In genomic region chr7:134693256-134693655, GRCh38 we compare ENCODE assay signal across 12 cellular contexts. TPM values are rescaled to one million over a fixed set of nuclear protein-coding genes. Genes with fewer than 3 reads are reported as not detected.
DNase-seq lines count a peak whose midpoint lies in the region; ATAC-seq and TF ChIP-seq lines count a peak whose summit lies in the region.
"Had no signal": no experiment of that assay in that cellular context is flagged by ENCODE, and none has a peak within 500 bp of the region (broad histone marks: within the 10 kb centered on the region; RNA-seq: fewer than 3 reads in every experiment).

No MANE protein-coding gene starts in this region.

- H3K27ac Mint-ChIP-seq in activated T-cell treated with anti-CD3 and anti-CD28 coated beads, Interleukin-2, amount 50 U/mL, for 72 hours, result no peak overlapping the region
- H3K27ac Mint-ChIP-seq in activated T-cell treated with anti-CD3 and anti-CD28 coated beads, Interleukin-2, amount 50 U/mL, for 24 hours, result no peak overlapping the region
- H3K27ac Mint-ChIP-seq in activated naive CD8-positive, alpha-beta T cell treated with anti-CD3 and anti-CD28 coated beads for 36 hours, result no peak overlapping the region
- H3K27ac Mint-ChIP-seq: activated T-helper 2 cell treated with anti-CD3 and anti-CD28 coated beads, Interferon-gamma antibody, Interleukin-2, Interleukin-4, amounts not matched to agents 10 μg/mL and 5 μg/mL and 100 μg/mL, durations not matched to agents 14 hours and 24 hours and 36 hours had no signal

- TF ChIP-seq POLR2A in upper lobe of left lung (IDR thresholded peaks at IDR 0.05) (no peak), GM18505 (IDR thresholded peaks at IDR 0.05; ENCODE audit: borderline replicate concordance, extremely low read depth, insufficient read depth, insufficient read length) (no peak)

- H3K27ac ChIP-seq in hepatocyte (no peak overlapping the region), upper lobe of left lung (no peak overlapping the region)
- H3K27ac ChIP-seq: C4-2B had no signal

- 95% methylated on average over 4 of the region's 4 CpGs for WGBS in hepatocyte (ENCODE audit: low lambda C conversion rate, missing lambda C conversion rate)
- WGBS in upper lobe of left lung, 2 donors, result 90 to 93% methylated on average over 4 of the region's 4 CpGs

- H4K20me1 ChIP-seq in hepatocyte (ENCODE audit: insufficient read depth, poor library complexity, severe bottlenecking), result no peaks in the 10 kb centered on the region

- H3K36me3 Mint-ChIP-seq in activated T-cell treated with anti-CD3 and anti-CD28 coated beads, Interleukin-2, amount 50 U/mL, for 72 hours (ENCODE audit: insufficient read depth in 2 of 2), result no peaks in the 10 kb centered on the region
- no peaks in the 10 kb centered on the region for H3K36me3 Mint-ChIP-seq in activated T-cell treated with anti-CD3 and anti-CD28 coated beads, Interleukin-2, amount 50 U/mL, for 24 hours (ENCODE audit: low read depth)
- no peaks in the 10 kb centered on the region for H3K36me3 Mint-ChIP-seq in activated naive CD8-positive, alpha-beta T cell treated with anti-CD3 and anti-CD28 coated beads for 36 hours

- ATAC-seq in activated T-cell treated with anti-CD3 and anti-CD28 coated beads, Interleukin-2, amount 50 U/mL, for 72 hours (replicated peaks in 1 of 2), result peak; percentile 94 to 99
- ATAC-seq in upper lobe of left lung (ENCODE audit: low FRiP score in 2 of 2) (peak; percentile 31 to 73), GM18505 (IDR thresholded peaks at IDR 0.05; ENCODE audit: unreplicated experiment) (no peak)
- ATAC-seq: Panc1 had no signal

- no peaks in the 10 kb centered on the region for H3K27me3 ChIP-seq in hepatocyte
- no peaks in the 10 kb centered on the region for H3K27me3 ChIP-seq in upper lobe of left lung

- H3K27me3 Mint-ChIP-seq in activated T-cell treated with anti-CD3 and anti-CD28 coated beads, Interleukin-2, amount 50 U/mL, for 72 hours (ENCODE audit: low read depth), result no peaks in the 10 kb centered on the region
- H3K27me3 Mint-ChIP-seq in activated T-cell treated with anti-CD3 and anti-CD28 coated beads, Interleukin-2, amount 50 U/mL, for 24 hours, result no peaks in the 10 kb centered on the region
- no peaks in the 10 kb centered on the region for H3K27me3 Mint-ChIP-seq in activated naive CD8-positive, alpha-beta T cell treated with anti-CD3 and anti-CD28 coated beads for 36 hours

- POLR2A ChIA-PET in GM10248 (lab: Yijun Ruan, JAX), result no interaction called here

- no peak overlapping the region for H3K4me3 Mint-ChIP-seq in activated T-cell treated with anti-CD3 and anti-CD28 coated beads, Interleukin-2, amount 50 U/mL, for 72 hours
- H3K4me3 Mint-ChIP-seq in activated T-cell treated with anti-CD3 and anti-CD28 coated beads, Interleukin-2, amount 50 U/mL, for 24 hours, result no peak overlapping the region
- H3K4me3 Mint-ChIP-seq in activated naive CD8-positive, alpha-beta T cell treated with anti-CD3 and anti-CD28 coated beads for 36 hours, result no peak overlapping the region

- no peaks in the 10 kb centered on the region for H3K9me2 ChIP-seq in hepatocyte (replicated peaks; ENCODE audit: insufficient read depth)

- H3K4me3 ChIP-seq in hepatocyte, result no peak overlapping the region
- H3K4me3 ChIP-seq in upper lobe of left lung, result no peak overlapping the region

- TF ChIP-seq CTCF in hepatocyte (IDR thresholded peaks at IDR 0.05; ENCODE audit: poor library complexity), result no peak
- no peak for TF ChIP-seq CTCF in upper lobe of left lung (IDR thresholded peaks at IDR 0.05)
- no peak for TF ChIP-seq CTCF in GM10248 (IDR thresholded peaks at IDR 0.05; ENCODE audit: control extremely low read depth, extremely low read depth, low read depth, missing control alignments)

- no peaks in the 10 kb centered on the region for H3K9me3 Mint-ChIP-seq in activated T-cell treated with anti-CD3 and anti-CD28 coated beads, Interleukin-2, amount 50 U/mL, for 72 hours
- no peaks in the 10 kb centered on the region for H3K9me3 Mint-ChIP-seq in activated T-cell treated with anti-CD3 and anti-CD28 coated beads, Interleukin-2, amount 50 U/mL, for 24 hours
- no peaks in the 10 kb centered on the region for H3K9me3 Mint-ChIP-seq in activated naive CD8-positive, alpha-beta T cell treated with anti-CD3 and anti-CD28 coated beads for 36 hours
- H3K9me3 Mint-ChIP-seq: activated T-helper 2 cell treated with anti-CD3 and anti-CD28 coated beads, Interferon-gamma antibody, Interleukin-2, Interleukin-4, amounts not matched to agents 10 μg/mL and 5 μg/mL and 100 μg/mL, durations not matched to agents 14 hours and 24 hours and 36 hours had no signal

- no peak for TF ChIP-seq EP300 in upper lobe of left lung (IDR thresholded peaks at IDR 0.05)

- H3K79me2 ChIP-seq in hepatocyte, result no peaks in the 10 kb centered on the region

- no peak overlapping the region for H3K4me2 ChIP-seq in hepatocyte

- H2AFZ ChIP-seq in hepatocyte, result no peak overlapping the region

- H3K4me1 Mint-ChIP-seq in activated T-cell treated with anti-CD3 and anti-CD28 coated beads, Interleukin-2, amount 50 U/mL, for 72 hours (ENCODE audit: low read depth), result peaks cover 30% of the 10 kb centered on the region
- peaks cover 22% of the 10 kb centered on the region for H3K4me1 Mint-ChIP-seq in activated T-cell treated with anti-CD3 and anti-CD28 coated beads, Interleukin-2, amount 50 U/mL, for 24 hours (ENCODE audit: low read depth)
- H3K4me1 Mint-ChIP-seq in activated naive CD8-positive, alpha-beta T cell treated with anti-CD3 and anti-CD28 coated beads for 36 hours, result peaks cover 11% of the 10 kb centered on the region

- DNase-seq in activated T-cell treated with anti-CD3 and anti-CD28 coated beads, Interleukin-2, amount 50 U/mL, for 72 hours, result peak; percentile 49 to 54
- DNase-seq in activated T-cell treated with anti-CD3 and anti-CD28 coated beads, Interleukin-2, amount 50 U/mL, for 24 hours, result no peak
- peak; percentile 32 for DNase-seq in activated naive CD8-positive, alpha-beta T cell treated with anti-CD3 and anti-CD28 coated beads for 36 hours
- DNase-seq in hepatocyte (ENCODE audit: low spot score) (peak; percentile 32), upper lobe of left lung (no peak), mesenteric fat pad (ENCODE audit: low spot score) (no peak), GM10248 (ENCODE audit: extremely low spot score) (no peak)
- DNase-seq: glutamatergic neuron had no signal

- H3K4me1 ChIP-seq in hepatocyte (ENCODE audit: insufficient read depth), result peaks cover 23% of the 10 kb centered on the region
- peaks cover 0 to 13% (median 0%) of the 10 kb centered on the region in 4 donors for H3K4me1 ChIP-seq in upper lobe of left lung

- H3K36me3 ChIP-seq in hepatocyte (replicated peaks; ENCODE audit: insufficient read depth, low read depth) (no peaks in the 10 kb centered on the region), upper lobe of left lung (no peaks in the 10 kb centered on the region)

- CTCF ChIA-PET in GM10248 (lab: Yijun Ruan, JAX), result interaction anchor here (0.8 to 1.3 kb wide), 4 partner anchors 13 to 61 kb away, joined by 3 to 5 read pairs (median 4); no protein-coding TSS in a partner anchor

- H3K9me3 ChIP-seq in hepatocyte (ENCODE audit: low read depth) (no peaks in the 10 kb centered on the region), upper lobe of left lung (no peaks in the 10 kb centered on the region)

RNA-seq across cellular contexts. Expression of gene BPGM, which starts 46.6 kb away (rescaled TPM):
- 10 to 100 TPM; 22.3 to 27.7 TPM for total RNA-seq in activated T-cell treated with anti-CD3 and anti-CD28 coated beads, Interleukin-2, amount 50 U/mL, for 72 hours
- total RNA-seq in activated naive CD8-positive, alpha-beta T cell treated with anti-CD3 and anti-CD28 coated beads for 36 hours, result 10 to 100 TPM; 16.3 to 17.4 TPM
- 23.2 and 25.0 TPM in 2 replicates for total RNA-seq in hepatocyte
- polyA plus RNA-seq in hepatocyte, result 25.7 and 37.6 TPM in 2 replicates
- total RNA-seq in upper lobe of left lung, result 10 to 100 TPM in 5 of 6 donors, 1 to 10 TPM in 1; 9.5 to 30.7 (median 14.3) TPM
- 12.4 TPM for total RNA-seq in mesenteric fat pad

Comparison
In these comparisons a context has a peak if more than half of its experiments do, and no peak if none do; other contexts are left out.
1. DNase-seq: peak in activated T-cell treated with anti-CD3 and anti-CD28 coated beads, Interleukin-2, amount 50 U/mL, for 72 hours (2 of 2), activated naive CD8-positive, alpha-beta T cell treated with anti-CD3 and anti-CD28 coated beads for 36 hours (single experiment) and hepatocyte (single experiment); none in activated T-cell treated with anti-CD3 and anti-CD28 coated beads, Interleukin-2, amount 50 U/mL, for 24 hours (single experiment), upper lobe of left lung (0 of 2), mesenteric fat pad (single experiment) and GM10248 (single experiment).